Comparison of ENCODE assay signal across 2 cellular contexts in the genomic region with DNA sequence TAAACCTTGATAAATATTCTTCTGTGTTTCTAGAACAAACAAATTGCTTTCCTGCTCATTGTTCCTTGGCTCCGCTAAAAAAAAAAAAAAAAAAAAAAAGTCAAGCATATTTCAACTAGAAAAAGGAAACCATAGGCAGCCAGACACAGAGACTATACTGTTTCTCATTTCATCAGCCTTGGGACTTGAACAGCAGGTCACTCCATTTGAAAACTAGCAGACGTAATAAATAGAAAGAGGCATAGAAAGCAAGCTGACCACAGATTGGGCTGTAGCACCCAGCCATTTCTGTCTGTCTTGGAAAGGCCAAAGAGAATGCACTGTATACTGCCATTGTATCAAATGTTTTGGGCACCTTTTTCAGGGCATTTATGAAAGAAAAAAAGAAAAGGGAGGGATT.
TF ChIP-seq lines count a peak whose summit lies in the region.

No MANE protein-coding gene starts in this region.

TF ChIP-seq in GM23338, 12 proteins besides CTCF, POLR2A, EP300 and RAD21 (continues in another document):
- TF ChIP-seq REST (IDR thresholded peaks at IDR 0.05; ENCODE audit: unreplicated experiment) (no peak), STAT1 (IDR thresholded peaks at IDR 0.05; ENCODE audit: unreplicated experiment) (no peak), POLR2AphosphoS5 (IDR thresholded peaks at IDR 0.05; ENCODE audit: low read depth) (no peak), ZNF462 (CRISPR knock-in tag; IDR thresholded peaks at IDR 0.05) (no peak), EZH2 (IDR thresholded peaks at IDR 0.05; ENCODE audit: low read depth, unreplicated experiment) (no peak), ZNF331 (CRISPR knock-in tag; IDR thresholded peaks at IDR 0.05; ENCODE audit: low read depth) (no peak), CREB1 (CRISPR knock-in tag; IDR thresholded peaks at IDR 0.05; ENCODE audit: low read depth) (no peak), JUNB (IDR thresholded peaks at IDR 0.05; ENCODE audit: unreplicated experiment) (no peak), EZH2phosphoT487 (IDR thresholded peaks at IDR 0.05; ENCODE audit: unreplicated experiment) (no peak), ETS1 (IDR thresholded peaks at IDR 0.05) (no peak)

TF ChIP-seq in WTC11, 78 proteins besides CTCF, POLR2A, EP300 and RAD21 (continued from another document):
- TF ChIP-seq, protein P1, sequence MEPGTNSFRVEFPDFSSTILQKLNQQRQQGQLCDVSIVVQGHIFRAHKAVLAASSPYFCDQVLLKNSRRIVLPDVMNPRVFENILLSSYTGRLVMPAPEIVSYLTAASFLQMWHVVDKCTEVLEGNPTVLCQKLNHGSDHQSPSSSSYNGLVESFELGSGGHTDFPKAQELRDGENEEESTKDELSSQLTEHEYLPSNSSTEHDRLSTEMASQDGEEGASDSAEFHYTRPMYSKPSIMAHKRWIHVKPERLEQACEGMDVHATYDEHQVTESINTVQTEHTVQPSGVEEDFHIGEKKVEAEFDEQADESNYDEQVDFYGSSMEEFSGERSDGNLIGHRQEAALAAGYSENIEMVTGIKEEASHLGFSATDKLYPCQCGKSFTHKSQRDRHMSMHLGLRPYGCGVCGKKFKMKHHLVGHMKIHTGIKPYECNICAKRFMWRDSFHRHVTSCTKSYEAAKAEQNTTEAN (CRISPR knock-in tag; IDR thresholded peaks at IDR 0.05) = no peak
- TF ChIP-seq PRRX2 (CRISPR knock-in tag; IDR thresholded peaks at IDR 0.05) = no peak
- no peak for TF ChIP-seq ETV6 (CRISPR knock-in tag; IDR thresholded peaks at IDR 0.05)
- TF ChIP-seq ESRRA (CRISPR knock-in tag; IDR thresholded peaks at IDR 0.05; ENCODE audit: borderline replicate concordance) = no peak
- TF ChIP-seq GABPB1 (CRISPR knock-in tag; IDR thresholded peaks at IDR 0.05) = no peak
- TF ChIP-seq KAT7 (CRISPR knock-in tag; IDR thresholded peaks at IDR 0.05; ENCODE audit: borderline replicate concordance) = no peak
- TF ChIP-seq, protein P2, sequence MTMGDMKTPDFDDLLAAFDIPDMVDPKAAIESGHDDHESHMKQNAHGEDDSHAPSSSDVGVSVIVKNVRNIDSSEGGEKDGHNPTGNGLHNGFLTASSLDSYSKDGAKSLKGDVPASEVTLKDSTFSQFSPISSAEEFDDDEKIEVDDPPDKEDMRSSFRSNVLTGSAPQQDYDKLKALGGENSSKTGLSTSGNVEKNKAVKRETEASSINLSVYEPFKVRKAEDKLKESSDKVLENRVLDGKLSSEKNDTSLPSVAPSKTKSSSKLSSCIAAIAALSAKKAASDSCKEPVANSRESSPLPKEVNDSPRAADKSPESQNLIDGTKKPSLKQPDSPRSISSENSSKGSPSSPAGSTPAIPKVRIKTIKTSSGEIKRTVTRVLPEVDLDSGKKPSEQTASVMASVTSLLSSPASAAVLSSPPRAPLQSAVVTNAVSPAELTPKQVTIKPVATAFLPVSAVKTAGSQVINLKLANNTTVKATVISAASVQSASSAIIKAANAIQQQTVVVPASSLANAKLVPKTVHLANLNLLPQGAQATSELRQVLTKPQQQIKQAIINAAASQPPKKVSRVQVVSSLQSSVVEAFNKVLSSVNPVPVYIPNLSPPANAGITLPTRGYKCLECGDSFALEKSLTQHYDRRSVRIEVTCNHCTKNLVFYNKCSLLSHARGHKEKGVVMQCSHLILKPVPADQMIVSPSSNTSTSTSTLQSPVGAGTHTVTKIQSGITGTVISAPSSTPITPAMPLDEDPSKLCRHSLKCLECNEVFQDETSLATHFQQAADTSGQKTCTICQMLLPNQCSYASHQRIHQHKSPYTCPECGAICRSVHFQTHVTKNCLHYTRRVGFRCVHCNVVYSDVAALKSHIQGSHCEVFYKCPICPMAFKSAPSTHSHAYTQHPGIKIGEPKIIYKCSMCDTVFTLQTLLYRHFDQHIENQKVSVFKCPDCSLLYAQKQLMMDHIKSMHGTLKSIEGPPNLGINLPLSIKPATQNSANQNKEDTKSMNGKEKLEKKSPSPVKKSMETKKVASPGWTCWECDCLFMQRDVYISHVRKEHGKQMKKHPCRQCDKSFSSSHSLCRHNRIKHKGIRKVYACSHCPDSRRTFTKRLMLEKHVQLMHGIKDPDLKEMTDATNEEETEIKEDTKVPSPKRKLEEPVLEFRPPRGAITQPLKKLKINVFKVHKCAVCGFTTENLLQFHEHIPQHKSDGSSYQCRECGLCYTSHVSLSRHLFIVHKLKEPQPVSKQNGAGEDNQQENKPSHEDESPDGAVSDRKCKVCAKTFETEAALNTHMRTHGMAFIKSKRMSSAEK (CRISPR knock-in tag; IDR thresholded peaks at IDR 0.05; ENCODE audit: borderline replicate concordance) = no peak
- TF ChIP-seq AR (CRISPR knock-in tag; IDR thresholded peaks at IDR 0.05) = no peak
- no peak for TF ChIP-seq NFE2L1 (CRISPR knock-in tag; IDR thresholded peaks at IDR 0.05)
- TF ChIP-seq ZNF281 (CRISPR knock-in tag; IDR thresholded peaks at IDR 0.05) = no peak
- no peak for TF ChIP-seq CREM (CRISPR knock-in tag; IDR thresholded peaks at IDR 0.05)
- TF ChIP-seq, protein P3, sequence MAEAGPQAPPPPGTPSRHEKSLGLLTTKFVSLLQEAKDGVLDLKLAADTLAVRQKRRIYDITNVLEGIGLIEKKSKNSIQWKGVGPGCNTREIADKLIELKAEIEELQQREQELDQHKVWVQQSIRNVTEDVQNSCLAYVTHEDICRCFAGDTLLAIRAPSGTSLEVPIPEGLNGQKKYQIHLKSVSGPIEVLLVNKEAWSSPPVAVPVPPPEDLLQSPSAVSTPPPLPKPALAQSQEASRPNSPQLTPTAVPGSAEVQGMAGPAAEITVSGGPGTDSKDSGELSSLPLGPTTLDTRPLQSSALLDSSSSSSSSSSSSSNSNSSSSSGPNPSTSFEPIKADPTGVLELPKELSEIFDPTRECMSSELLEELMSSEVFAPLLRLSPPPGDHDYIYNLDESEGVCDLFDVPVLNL (CRISPR knock-in tag; IDR thresholded peaks at IDR 0.05; ENCODE audit: borderline replicate concordance, low read depth) = no peak
- no peak for TF ChIP-seq ZNF232 (CRISPR knock-in tag; IDR thresholded peaks at IDR 0.05)
